Comparison of ENCODE assay signal across 15 cellular contexts in the genomic region with DNA sequence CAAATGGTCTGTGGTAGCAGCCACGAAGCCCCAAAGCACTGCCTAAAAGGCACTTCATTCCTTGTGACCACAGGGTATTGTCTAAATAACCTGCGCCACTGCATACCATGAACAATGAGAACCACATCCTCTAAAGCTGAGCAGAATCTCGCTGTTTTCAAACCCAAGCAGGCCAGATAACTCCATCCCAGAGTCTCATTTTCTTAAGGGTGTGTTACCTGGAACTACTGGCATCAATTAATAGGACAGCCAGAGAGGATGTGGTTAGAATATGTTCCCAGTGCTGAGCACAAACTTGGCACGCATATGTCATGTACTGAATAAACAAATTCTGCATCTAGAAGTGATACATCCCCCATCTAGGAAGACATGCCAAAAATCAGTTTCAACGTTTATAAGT. TPM values are rescaled to one million over a fixed set of nuclear protein-coding genes. Genes with fewer than 3 reads are reported as not detected.
DNase-seq lines count a peak whose midpoint lies in the region; ATAC-seq, FAIRE-seq and TF ChIP-seq lines count a peak whose summit lies in the region.
"Had no signal": no experiment of that assay in that cellular context is flagged by ENCODE, and none has a peak within 500 bp of the region (broad histone marks: within the 10 kb centered on the region; RNA-seq: fewer than 3 reads in every experiment).

No MANE protein-coding gene starts in this region.

- TF ChIP-seq CTCF in A673 (conservative IDR thresholded peaks at IDR 0.05; ENCODE audit: low read depth, low read length): no peak
- no peak for TF ChIP-seq CTCF in tibial nerve (IDR thresholded peaks at IDR 0.05)

- POLR2A ChIA-PET in A673 (lab: Charles Lee; ENCODE audit: low non-redundant PET): no interaction called here
- POLR2A ChIA-PET in activated CD4-positive, alpha-beta memory T cell treated with anti-CD3 and anti-CD28 coated beads, Interleukin-2, amount 10 ng/mL, durations not matched to agents 7 days and 5 days (lab: Charles Lee): interaction anchor here (0.8 to 7.1 kb wide), 8 partner anchors 9 to 255 kb away, joined by 3 to 83 read pairs (median 3); a partner anchor contains a TSS

- H3K4me1 ChIP-seq in A673 (ENCODE audit: insufficient read depth, low read length, poor library complexity, severe bottlenecking) (peaks cover 19% of the 10 kb centered on the region), aorta (ENCODE audit: control insufficient read depth in 1 of 2, insufficient read depth in 2 of 2, low read length in 2 of 2) (no peaks in the 10 kb centered on the region), tibial nerve (peaks cover 0 to 20% (median 0%) of the 10 kb centered on the region in 4 donors)

- H3K9me3 ChIP-seq in A673 (ENCODE audit: low read depth, low read length, poor library complexity, severe bottlenecking): no peaks in the 10 kb centered on the region
- no peaks in the 10 kb centered on the region for H3K9me3 ChIP-seq in aorta (ENCODE audit: control insufficient read depth, low read length)
- no peaks in the 10 kb centered on the region for H3K9me3 ChIP-seq in tibial nerve
- H3K9me3 ChIP-seq: upper lobe of left lung had no signal

- peaks cover 63% of the 10 kb centered on the region for H3K36me3 Mint-ChIP-seq in activated CD4-positive, alpha-beta memory T cell treated with anti-CD3 and anti-CD28 coated beads, Interleukin-2, amount 10 ng/mL, durations not matched to agents 7 days and 5 days (ENCODE audit: low read depth)

- no peak for TF ChIP-seq POLR2A in GM12891 (IDR thresholded peaks at IDR 0.05; ENCODE audit: low read depth, low read length)
- TF ChIP-seq POLR2A in tibial nerve (IDR thresholded peaks at IDR 0.05): no peak

- CTCF ChIA-PET in A673 (lab: Charles Lee): no interaction called here
- CTCF ChIA-PET in activated CD4-positive, alpha-beta memory T cell treated with anti-CD3 and anti-CD28 coated beads, Interleukin-2, amount 10 ng/mL, durations not matched to agents 7 days and 5 days (lab: Charles Lee): interaction anchor here (1.0 to 2.7 kb wide), 3 partner anchors 13 to 69 kb away, joined by 3 to 18 read pairs (median 7); a partner anchor contains a TSS

- H3K27ac ChIP-seq in A673 (ENCODE audit: low read depth, low read length, poor library complexity, severe bottlenecking): peak overlapping the region; percentile 24
- peak overlapping the region; percentile 68 for H3K27ac ChIP-seq in epithelial cell of prostate
- H3K27ac ChIP-seq in aorta (ENCODE audit: low read depth in 1 of 2, low read length in 2 of 2): no peak overlapping the region
- no peak overlapping the region for H3K27ac ChIP-seq in tibial nerve
- H3K27ac ChIP-seq: upper lobe of left lung had no signal

- H3K4me3 Mint-ChIP-seq in activated CD4-positive, alpha-beta memory T cell treated with anti-CD3 and anti-CD28 coated beads, Interleukin-2, amount 10 ng/mL, durations not matched to agents 7 days and 5 days: no peak overlapping the region
- H3K4me3 Mint-ChIP-seq: activated B cell treated with CpG ODN at 0.5 μM for 24 hours had no signal

- peak; percentile 52 for FAIRE-seq in GM12891 (lab: Jason Lieb, UNC)

- ATAC-seq in aorta (ENCODE audit: low FRiP score): no peak
- ATAC-seq: left lobe of liver had no signal

- H3K27me3 Mint-ChIP-seq in activated CD4-positive, alpha-beta memory T cell treated with anti-CD3 and anti-CD28 coated beads, Interleukin-2, amount 10 ng/mL, durations not matched to agents 7 days and 5 days: no peaks in the 10 kb centered on the region
- H3K27me3 Mint-ChIP-seq: activated B cell treated with CpG ODN at 0.5 μM for 24 hours had no signal

- no peak for TF ChIP-seq EP300 in tibial nerve (IDR thresholded peaks at IDR 0.05)

- intact Hi-C loops in A673 (cut with micrococcal nuclease; ENCODE audit: unreplicated experiment): no loop called here
- intact Hi-C loops in posterior cingulate gyrus (cut with DNase I): no loop called here
- intact Hi-C loops in aorta (cut with DNase I): no loop called here

- DNase-seq in A673 (ENCODE audit: low spot score) (no peak), GM12891 (ENCODE audit: insufficient read length, low spot score) (no peak), epithelial cell of prostate (ENCODE audit: low read depth, low spot score) (peak; percentile 20), posterior cingulate gyrus (no peak), aorta (no peak), tibial nerve (ENCODE audit: low spot score in 2 of 2) (no peak), dedifferentiated amniotic fluid mesenchymal stem cell (ENCODE audit: extremely low spot score) (no peak)
- DNase-seq in activated CD4-positive, alpha-beta memory T cell treated with anti-CD3 and anti-CD28 coated beads, Interleukin-2, amount 10 ng/mL, durations not matched to agents 7 days and 5 days: peak; percentile 48
- DNase-seq: activated B cell treated with CpG ODN at 0.5 μM for 24 hours, AML-193, KBM-7, NCI-H146, OCI-M1, upper lobe of left lung had no signal

- H3K4me3 ChIP-seq in A673 (ENCODE audit: low read depth, low read length, poor library complexity, severe bottlenecking): no peak overlapping the region
- H3K4me3 ChIP-seq in aorta (ENCODE audit: low read length in 2 of 2): no peak overlapping the region
- no peak overlapping the region for H3K4me3 ChIP-seq in tibial nerve
- H3K4me3 ChIP-seq: upper lobe of left lung had no signal

- peaks cover 68% of the 10 kb centered on the region for H3K36me3 ChIP-seq in A673 (ENCODE audit: insufficient read depth, low read length, poor library complexity, severe bottlenecking)
- H3K36me3 ChIP-seq in aorta (ENCODE audit: control insufficient read depth in 1 of 2, insufficient read depth in 2 of 2, low read length in 1 of 2): peaks cover 0 to 4% of the 10 kb centered on the region in 2 donors
- H3K36me3 ChIP-seq in tibial nerve: peaks cover 0 to 77% (median 11%) of the 10 kb centered on the region in 3 donors

- peak overlapping the region; percentile 82 for H3K27ac Mint-ChIP-seq in activated CD4-positive, alpha-beta memory T cell treated with anti-CD3 and anti-CD28 coated beads, Interleukin-2, amount 10 ng/mL, durations not matched to agents 7 days and 5 days
- H3K27ac Mint-ChIP-seq: activated B cell treated with CpG ODN at 0.5 μM for 24 hours had no signal

- H3K27me3 ChIP-seq in A673 (replicated peaks; ENCODE audit: insufficient read depth, low read depth, low read length, poor library complexity) (no peaks in the 10 kb centered on the region), aorta (ENCODE audit: control insufficient read depth in 1 of 2, insufficient read depth in 2 of 2, low read length in 1 of 2) (no peaks in the 10 kb centered on the region), tibial nerve (no peaks in the 10 kb centered on the region)
- H3K27me3 ChIP-seq: upper lobe of left lung had no signal

- WGBS in aorta, 2 donors: 77 to 78% methylated on average over 5 of the region's 5 CpGs
- 84 to 85% methylated on average over 5 of the region's 5 CpGs for WGBS in tibial nerve, 2 donors

- no TSS peak for BruUV-seq in A673 (replicated peaks; lab: Mats Ljungman, UMichigan)

- no peaks in the 10 kb centered on the region for H3K9me3 Mint-ChIP-seq in activated CD4-positive, alpha-beta memory T cell treated with anti-CD3 and anti-CD28 coated beads, Interleukin-2, amount 10 ng/mL, durations not matched to agents 7 days and 5 days
- H3K9me3 Mint-ChIP-seq: activated B cell treated with CpG ODN at 0.5 μM for 24 hours had no signal

- H3K4me1 Mint-ChIP-seq in activated CD4-positive, alpha-beta memory T cell treated with anti-CD3 and anti-CD28 coated beads, Interleukin-2, amount 10 ng/mL, durations not matched to agents 7 days and 5 days: peaks cover 66% of the 10 kb centered on the region

TF ChIP-seq in GM12891, 5 proteins besides CTCF, POLR2A, EP300 and RAD21:
- no peak for TF ChIP-seq POU2F2 (IDR thresholded peaks at IDR 0.05; ENCODE audit: low read depth, low read length)
- TF ChIP-seq TAF1 (IDR thresholded peaks at IDR 0.05; ENCODE audit: low read depth, low read length): no peak
- no peak for TF ChIP-seq PAX5 (IDR thresholded peaks at IDR 0.05; ENCODE audit: insufficient read depth, low read length, severe bottlenecking)
- TF ChIP-seq SPI1 (IDR thresholded peaks at IDR 0.05; ENCODE audit: low read depth, low read length): no peak
- no peak for TF ChIP-seq POLR2AphosphoS5 (IDR thresholded peaks at IDR 0.05; ENCODE audit: low read depth, low read length)

RNA-seq across cellular contexts. Expression of a gene that starts 13.0 kb away (rescaled TPM):
- total RNA-seq in A673 (2021): 88.7 and 94.8 TPM in 2 replicates
- polyA plus RNA-seq in GM12891 (2012; ENCODE audit: low read depth, missing spikeins): 12.3 TPM
- 10 to 100 TPM; 72.4 to 77.0 TPM for total RNA-seq in activated CD4-positive, alpha-beta memory T cell treated with anti-CD3 and anti-CD28 coated beads, Interleukin-2, amount 10 ng/mL, durations not matched to agents 7 days and 5 days
- 10 to 100 TPM; 53.5 to 58.3 TPM for total RNA-seq in aorta
- 10 to 100 TPM; 22.3 to 26.2 TPM for polyA plus RNA-seq in aorta
- 10 to 100 TPM; 33.4 to 43.2 (median 36.2) TPM for total RNA-seq in tibial nerve

RNA-seq across cellular contexts. Expression of a gene that starts 42.3 kb away (rescaled TPM):
- total RNA-seq in A673 (2021) (449 and 493 TPM in 2 replicates), aorta (10 to 100 TPM; 74.3 to 91.0 TPM), tibial nerve (10 to 100 TPM; 44.1 to 62.4 (median 54.8) TPM)
- polyA plus RNA-seq in GM12891 (2012; ENCODE audit: low read depth, missing spikeins): 12.4 TPM
- 10 to 100 TPM; 60.9 to 66.4 TPM for total RNA-seq in activated CD4-positive, alpha-beta memory T cell treated with anti-CD3 and anti-CD28 coated beads, Interleukin-2, amount 10 ng/mL, durations not matched to agents 7 days and 5 days
- 10 to 100 TPM; 24.4 to 26.6 TPM for polyA plus RNA-seq in aorta

Comparison
In these comparisons a context has a peak if more than half of its experiments do, and no peak if none do; other contexts are left out.
1. DNase-seq: peak in activated CD4-positive, alpha-beta memory T cell treated with anti-CD3 and anti-CD28 coated beads, Interleukin-2, amount 10 ng/mL, durations not matched to agents 7 days and 5 days (single experiment) and epithelial cell of prostate (single experiment); none in A673 (single experiment), GM12891 (single experiment), posterior cingulate gyrus (0 of 10), aorta (0 of 2), tibial nerve (0 of 2) and dedifferentiated amniotic fluid mesenchymal stem cell (single experiment).
2. H3K27ac ChIP-seq: peak in A673 (single experiment) and epithelial cell of prostate (single experiment); none in aorta (0 of 2) and tibial nerve (0 of 4).